In the genomic region with DNA sequence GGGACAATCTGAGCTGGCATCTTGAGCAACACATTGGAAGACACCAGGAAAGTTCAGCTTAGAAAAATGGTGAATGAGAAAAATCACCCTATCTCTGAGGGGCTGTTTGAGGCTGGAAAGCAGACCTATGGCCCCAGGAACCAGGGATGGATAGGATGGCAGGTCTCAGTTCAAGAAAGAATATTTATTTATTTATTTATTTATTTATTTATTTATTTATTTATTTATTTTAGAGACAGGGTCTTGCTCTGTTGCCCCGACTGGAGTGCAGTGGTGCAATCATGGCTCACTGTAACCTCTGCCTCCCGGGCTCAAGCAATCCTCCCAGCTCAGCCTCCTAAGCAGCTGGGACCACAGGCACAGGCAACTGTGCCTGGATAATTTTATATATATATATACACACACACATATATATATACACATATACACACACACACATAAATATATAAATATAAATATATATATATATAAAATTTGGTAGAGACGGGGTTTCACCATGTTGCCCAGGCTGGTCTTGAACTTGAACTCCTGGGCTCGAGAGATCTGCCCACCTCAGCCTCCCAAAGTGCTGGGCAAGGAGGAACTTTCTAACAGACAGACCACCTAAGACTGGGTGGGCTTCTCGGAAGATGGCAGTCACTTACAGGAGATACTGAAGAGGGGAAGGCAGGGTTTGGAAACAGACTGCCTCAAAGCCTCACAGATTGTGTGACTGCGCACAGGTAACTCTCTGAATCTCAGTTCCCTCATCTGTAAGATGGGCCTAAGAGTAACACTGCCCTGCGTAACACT, we compare ENCODE assay signal across 1 cellular context.
TF ChIP-seq lines count a peak whose summit lies in the region.

No MANE protein-coding gene starts in this region.

TF ChIP-seq in HCT116, 20 proteins besides CTCF, POLR2A, EP300 and RAD21 (continued from another document):
- TF ChIP-seq, protein P1, sequence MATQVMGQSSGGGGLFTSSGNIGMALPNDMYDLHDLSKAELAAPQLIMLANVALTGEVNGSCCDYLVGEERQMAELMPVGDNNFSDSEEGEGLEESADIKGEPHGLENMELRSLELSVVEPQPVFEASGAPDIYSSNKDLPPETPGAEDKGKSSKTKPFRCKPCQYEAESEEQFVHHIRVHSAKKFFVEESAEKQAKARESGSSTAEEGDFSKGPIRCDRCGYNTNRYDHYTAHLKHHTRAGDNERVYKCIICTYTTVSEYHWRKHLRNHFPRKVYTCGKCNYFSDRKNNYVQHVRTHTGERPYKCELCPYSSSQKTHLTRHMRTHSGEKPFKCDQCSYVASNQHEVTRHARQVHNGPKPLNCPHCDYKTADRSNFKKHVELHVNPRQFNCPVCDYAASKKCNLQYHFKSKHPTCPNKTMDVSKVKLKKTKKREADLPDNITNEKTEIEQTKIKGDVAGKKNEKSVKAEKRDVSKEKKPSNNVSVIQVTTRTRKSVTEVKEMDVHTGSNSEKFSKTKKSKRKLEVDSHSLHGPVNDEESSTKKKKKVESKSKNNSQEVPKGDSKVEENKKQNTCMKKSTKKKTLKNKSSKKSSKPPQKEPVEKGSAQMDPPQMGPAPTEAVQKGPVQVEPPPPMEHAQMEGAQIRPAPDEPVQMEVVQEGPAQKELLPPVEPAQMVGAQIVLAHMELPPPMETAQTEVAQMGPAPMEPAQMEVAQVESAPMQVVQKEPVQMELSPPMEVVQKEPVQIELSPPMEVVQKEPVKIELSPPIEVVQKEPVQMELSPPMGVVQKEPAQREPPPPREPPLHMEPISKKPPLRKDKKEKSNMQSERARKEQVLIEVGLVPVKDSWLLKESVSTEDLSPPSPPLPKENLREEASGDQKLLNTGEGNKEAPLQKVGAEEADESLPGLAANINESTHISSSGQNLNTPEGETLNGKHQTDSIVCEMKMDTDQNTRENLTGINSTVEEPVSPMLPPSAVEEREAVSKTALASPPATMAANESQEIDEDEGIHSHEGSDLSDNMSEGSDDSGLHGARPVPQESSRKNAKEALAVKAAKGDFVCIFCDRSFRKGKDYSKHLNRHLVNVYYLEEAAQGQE (IDR thresholded peaks at IDR 0.05; ENCODE audit: low read depth), result no peak
- TF ChIP-seq FOSL1 (IDR thresholded peaks at IDR 0.05; ENCODE audit: low read depth), result no peak
- TF ChIP-seq, protein P2, sequence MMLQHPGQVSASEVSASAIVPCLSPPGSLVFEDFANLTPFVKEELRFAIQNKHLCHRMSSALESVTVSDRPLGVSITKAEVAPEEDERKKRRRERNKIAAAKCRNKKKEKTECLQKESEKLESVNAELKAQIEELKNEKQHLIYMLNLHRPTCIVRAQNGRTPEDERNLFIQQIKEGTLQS (IDR thresholded peaks at IDR 0.05), result no peak
- TF ChIP-seq EGR1 (IDR thresholded peaks at IDR 0.05; ENCODE audit: low read depth), result no peak
